ENCODE assay signal across 22 cellular contexts in genomic region chr2:238879621-238880377, GRCh38. TPM values are rescaled to one million over a fixed set of nuclear protein-coding genes. Genes with fewer than 3 reads are reported as not detected.
DNase-seq lines count a peak whose midpoint lies in the region; TF ChIP-seq lines count a peak whose summit lies in the region.
"Had no signal": no experiment of that assay in that cellular context is flagged by ENCODE, and none has a peak within 500 bp of the region (broad histone marks: within the 10 kb centered on the region; RNA-seq: fewer than 3 reads in every experiment).

No MANE protein-coding gene starts in this region.

- H3K9me3 Mint-ChIP-seq in activated naive CD4-positive, alpha-beta T cell treated with anti-CD3 and anti-CD28 coated beads for 36 hours = peaks cover 7% of the 10 kb centered on the region
- H3K9me3 Mint-ChIP-seq in chondrocyte (ENCODE audit: low read depth) (no peaks in the 10 kb centered on the region), immature natural killer cell (no peaks in the 10 kb centered on the region)
- no peaks in the 10 kb centered on the region for H3K9me3 Mint-ChIP-seq in activated T-helper 1 cell treated with anti-CD3 and anti-CD28 coated beads, Interleukin-12 subunit alpha, Interleukin-12 subunit beta, Interleukin-2, Interleukin-4 antibody, amounts not matched to agents 30 ng/mL and 10 ng/mL and 1 ng/mL, durations not matched to agents 14 hours and 24 hours and 36 hours
- H3K9me3 Mint-ChIP-seq: endodermal cell had no signal

- peaks cover 0 to 2% (median 0%) of the 10 kb centered on the region in 5 donors for H3K27me3 ChIP-seq in subcutaneous abdominal adipose tissue (ENCODE audit: control insufficient read depth in 5 of 5, insufficient read depth in 4 of 5, low read length in 5 of 5)

- CTCF ChIA-PET in activated naive CD4-positive, alpha-beta T cell treated with anti-CD3 and anti-CD28 coated beads for 36 hours (lab: Charles Lee) = no interaction called here

- no peak for TF ChIP-seq CTCF in chondrocyte (IDR thresholded peaks at IDR 0.05)

- no peak overlapping the region for H3K27ac Mint-ChIP-seq in activated naive CD4-positive, alpha-beta T cell treated with anti-CD3 and anti-CD28 coated beads for 36 hours
- H3K27ac Mint-ChIP-seq in chondrocyte (ENCODE audit: unreplicated experiment) = no peak overlapping the region
- no peak overlapping the region for H3K27ac Mint-ChIP-seq in immature natural killer cell
- H3K27ac Mint-ChIP-seq in activated T-helper 1 cell treated with anti-CD3 and anti-CD28 coated beads, Interleukin-12 subunit alpha, Interleukin-12 subunit beta, Interleukin-2, Interleukin-4 antibody, amounts not matched to agents 30 ng/mL and 10 ng/mL and 1 ng/mL, durations not matched to agents 14 hours and 24 hours and 36 hours = no peak overlapping the region
- H3K27ac Mint-ChIP-seq: endodermal cell had no signal

- H3K36me3 ChIP-seq in subcutaneous abdominal adipose tissue (ENCODE audit: control insufficient read depth in 5 of 5, insufficient read depth in 5 of 5, low read length in 5 of 5) = peaks cover 0 to 9% (median 0%) of the 10 kb centered on the region in 5 donors
- H3K36me3 ChIP-seq: SJCRH30, suprapubic skin had no signal

- H3K4me1 Mint-ChIP-seq in activated naive CD4-positive, alpha-beta T cell treated with anti-CD3 and anti-CD28 coated beads for 36 hours (ENCODE audit: low read depth) = no peaks in the 10 kb centered on the region
- peaks cover 20% of the 10 kb centered on the region for H3K4me1 Mint-ChIP-seq in chondrocyte (ENCODE audit: low read depth)
- no peaks in the 10 kb centered on the region for H3K4me1 Mint-ChIP-seq in immature natural killer cell
- H3K4me1 Mint-ChIP-seq in activated T-helper 1 cell treated with anti-CD3 and anti-CD28 coated beads, Interleukin-12 subunit alpha, Interleukin-12 subunit beta, Interleukin-2, Interleukin-4 antibody, amounts not matched to agents 30 ng/mL and 10 ng/mL and 1 ng/mL, durations not matched to agents 14 hours and 24 hours and 36 hours (ENCODE audit: low read depth) = no peaks in the 10 kb centered on the region
- H3K4me1 Mint-ChIP-seq: CD4-positive, CD25-positive, alpha-beta regulatory T cell; endodermal cell had no signal

- no peaks in the 10 kb centered on the region for H3K36me3 Mint-ChIP-seq in activated naive CD4-positive, alpha-beta T cell treated with anti-CD3 and anti-CD28 coated beads for 36 hours (ENCODE audit: low read depth)
- H3K36me3 Mint-ChIP-seq in chondrocyte (ENCODE audit: low read depth) (no peaks in the 10 kb centered on the region), immature natural killer cell (no peaks in the 10 kb centered on the region)
- H3K36me3 Mint-ChIP-seq in activated T-helper 1 cell treated with anti-CD3 and anti-CD28 coated beads, Interleukin-12 subunit alpha, Interleukin-12 subunit beta, Interleukin-2, Interleukin-4 antibody, amounts not matched to agents 30 ng/mL and 10 ng/mL and 1 ng/mL, durations not matched to agents 14 hours and 24 hours and 36 hours (ENCODE audit: low read depth) = no peaks in the 10 kb centered on the region
- H3K36me3 Mint-ChIP-seq: CD4-positive, CD25-positive, alpha-beta regulatory T cell had no signal

- no peak overlapping the region for H3K4me3 Mint-ChIP-seq in activated naive CD4-positive, alpha-beta T cell treated with anti-CD3 and anti-CD28 coated beads for 36 hours
- no peak overlapping the region for H3K4me3 Mint-ChIP-seq in chondrocyte (ENCODE audit: unreplicated experiment)
- H3K4me3 Mint-ChIP-seq in immature natural killer cell = no peak overlapping the region
- no peak overlapping the region for H3K4me3 Mint-ChIP-seq in activated T-helper 1 cell treated with anti-CD3 and anti-CD28 coated beads, Interleukin-12 subunit alpha, Interleukin-12 subunit beta, Interleukin-2, Interleukin-4 antibody, amounts not matched to agents 30 ng/mL and 10 ng/mL and 1 ng/mL, durations not matched to agents 14 hours and 24 hours and 36 hours
- H3K4me3 Mint-ChIP-seq: CD4-positive, CD25-positive, alpha-beta regulatory T cell; endodermal cell; nephron progenitor cell had no signal

- peak; percentile 15 for DNase-seq in activated naive CD4-positive, alpha-beta T cell treated with anti-CD3 and anti-CD28 coated beads for 36 hours
- no peak for DNase-seq in activated naive CD4-positive, alpha-beta T cell treated with anti-CD3 and anti-CD28 coated beads, Interleukin-2, amount 50 U/mL, for 16 hours
- DNase-seq in NOMO-1 treated with dmso at 0.1 percent for 144 hours (lab: John Stamatoyannopoulos, UW; ENCODE audit: unreplicated experiment) (peak; percentile 35), chondrocyte (ENCODE audit: low spot score) (peak; percentile 11), immature natural killer cell (no peak), NCI-H226 (no peak)
- no peak for DNase-seq in activated T-helper 1 cell treated with anti-CD3 and anti-CD28 coated beads, Interleukin-12 subunit alpha, Interleukin-12 subunit beta, Interleukin-2, Interleukin-4 antibody, amounts not matched to agents 30 ng/mL and 10 ng/mL and 1 ng/mL, durations not matched to agents 14 hours and 24 hours and 36 hours (ENCODE audit: low spot score)
- DNase-seq: activated effector memory CD4-positive, alpha-beta T cell treated with anti-CD3 and anti-CD28 coated beads, Interleukin-2, amount 50 U/mL, for 16 hours; endodermal cell; left cardiac atrium; NCI-H1105; NCI-H526; nephron progenitor cell; psoas muscle; SJCRH30; stimulated activated CD4-positive, alpha-beta T cell treated with anti-CD3 and anti-CD28 coated beads, Interleukin-4, amount 100 ng/mL, for 24 hours had no signal

- peak overlapping the region in 2 of 5 donors; percentile 20 to 48 for H3K9ac ChIP-seq in subcutaneous abdominal adipose tissue (ENCODE audit: low read length in 5 of 5)
- H3K9ac ChIP-seq: KMS-11 had no signal

- H3K27me3 Mint-ChIP-seq in activated naive CD4-positive, alpha-beta T cell treated with anti-CD3 and anti-CD28 coated beads for 36 hours (ENCODE audit: low read depth) = no peaks in the 10 kb centered on the region
- H3K27me3 Mint-ChIP-seq in chondrocyte (ENCODE audit: low read depth) = no peaks in the 10 kb centered on the region
- H3K27me3 Mint-ChIP-seq in immature natural killer cell (ENCODE audit: low read depth in 3 of 3) = peaks cover 2 to 6% (median 3%) of the 10 kb centered on the region in 3 donors
- peaks cover 3% of the 10 kb centered on the region for H3K27me3 Mint-ChIP-seq in activated T-helper 1 cell treated with anti-CD3 and anti-CD28 coated beads, Interleukin-12 subunit alpha, Interleukin-12 subunit beta, Interleukin-2, Interleukin-4 antibody, amounts not matched to agents 30 ng/mL and 10 ng/mL and 1 ng/mL, durations not matched to agents 14 hours and 24 hours and 36 hours (ENCODE audit: insufficient read depth)

- peak overlapping the region; percentile 74 for H3K27ac ChIP-seq in subcutaneous abdominal adipose tissue (ENCODE audit: low read depth, low read length)
- H3K27ac ChIP-seq: KMS-11, psoas muscle, SJCRH30, skin epidermis, suprapubic skin, VCaP had no signal

- intact Hi-C loops in activated naive CD4-positive, alpha-beta T cell treated with anti-CD3 and anti-CD28 coated beads for 36 hours (cut with micrococcal nuclease) = no loop called here
- intact Hi-C loops in activated T-helper 1 cell treated with anti-CD3 and anti-CD28 coated beads, Interleukin-12 subunit alpha, Interleukin-12 subunit beta, Interleukin-2, Interleukin-4 antibody, amounts not matched to agents 30 ng/mL and 10 ng/mL and 1 ng/mL, durations not matched to agents 14 hours and 24 hours and 36 hours (cut with micrococcal nuclease) = no loop called here

- peaks cover 17 to 80% (median 73%) of the 10 kb centered on the region in 5 donors for H3K4me1 ChIP-seq in subcutaneous abdominal adipose tissue (ENCODE audit: control insufficient read depth in 5 of 5, insufficient read depth in 5 of 5, low read length in 5 of 5)
- H3K4me1 ChIP-seq: psoas muscle, SJCRH30 had no signal

- H3K4me3 ChIP-seq in subcutaneous abdominal adipose tissue (ENCODE audit: low read depth in 1 of 5, low read length in 5 of 5) = peak overlapping the region in 1 of 5 donors; percentile 19
- H3K4me3 ChIP-seq: psoas muscle, SJCRH30, skin epidermis, suprapubic skin had no signal

- no peaks in the 10 kb centered on the region for H3K9me3 ChIP-seq in subcutaneous abdominal adipose tissue (ENCODE audit: control insufficient read depth in 5 of 5, low read length in 5 of 5)
- H3K9me3 ChIP-seq: psoas muscle, suprapubic skin had no signal

RNA-seq across cellular contexts. Expression of gene TWIST2, which starts 31.9 kb away (rescaled TPM):
- not detected for total RNA-seq in activated naive CD4-positive, alpha-beta T cell treated with anti-CD3 and anti-CD28 coated beads for 36 hours
- total RNA-seq in chondrocyte = 1.8 to 9.1 TPM (median 2.4 TPM) in 3 replicates
- polyA plus RNA-seq in immature natural killer cell = under 1 TPM in 2 of 3 donors, not detected in 1; 0.17 to 0.61 TPM
- not detected in 2 replicates for total RNA-seq in activated T-helper 1 cell treated with anti-CD3 and anti-CD28 coated beads, Interleukin-12 subunit alpha, Interleukin-12 subunit beta, Interleukin-2, Interleukin-4 antibody, amounts not matched to agents 30 ng/mL and 10 ng/mL and 1 ng/mL, durations not matched to agents 14 hours and 24 hours and 36 hours
- total RNA-seq: CD4-positive, CD25-positive, alpha-beta regulatory T cell; SJCRH30 had no signal
- polyA plus RNA-seq: CD4-positive, CD25-positive, alpha-beta regulatory T cell had no signal

Comparison
In these comparisons a context has a peak if more than half of its experiments do, and no peak if none do; other contexts are left out.
1. DNase-seq: peak in activated naive CD4-positive, alpha-beta T cell treated with anti-CD3 and anti-CD28 coated beads for 36 hours (single experiment), NOMO-1 treated with dmso at 0.1 percent for 144 hours (single experiment) and chondrocyte (single experiment); none in activated naive CD4-positive, alpha-beta T cell treated with anti-CD3 and anti-CD28 coated beads, Interleukin-2, amount 50 U/mL, for 16 hours (single experiment), immature natural killer cell (0 of 3), NCI-H226 (single experiment) and activated T-helper 1 cell treated with anti-CD3 and anti-CD28 coated beads, Interleukin-12 subunit alpha, Interleukin-12 subunit beta, Interleukin-2, Interleukin-4 antibody, amounts not matched to agents 30 ng/mL and 10 ng/mL and 1 ng/mL, durations not matched to agents 14 hours and 24 hours and 36 hours (single experiment).